Comparison of ENCODE assay signal across 8 cellular contexts in the genomic region with DNA sequence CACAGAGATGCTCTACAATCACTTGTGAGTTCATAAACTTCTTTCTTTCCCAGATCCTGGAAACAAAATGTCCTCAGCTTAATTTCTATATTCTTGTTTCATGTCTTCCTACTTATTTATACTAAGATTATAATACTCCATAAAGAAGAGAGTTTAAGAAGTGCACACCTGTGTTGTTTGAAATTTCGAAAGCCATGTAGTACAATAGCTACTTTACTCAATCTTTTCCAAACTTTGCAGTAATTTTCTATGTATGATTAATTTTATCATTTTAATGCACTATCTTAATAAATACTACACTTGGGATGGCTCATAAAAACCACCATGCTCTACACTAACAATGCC.
A peak's percentile ranks its signal among the peaks of the same experiment; 100 is the strongest.
DNase-seq lines count a peak whose midpoint lies in the region; ATAC-seq, FAIRE-seq and TF ChIP-seq lines count a peak whose summit lies in the region.

No MANE protein-coding gene starts in this region.

- no peak overlapping the region for H3K9ac ChIP-seq in SK-N-MC (ENCODE audit: insufficient read length)

- no peak for FAIRE-seq in GM19239 (lab: Jason Lieb, UNC)

- H3K27me3 Mint-ChIP-seq in T-helper 2 cell treated with Interferon-gamma antibody and Interleukin-4, amounts not matched to agents 5 μg/mL and 100 μg/mL, for 36 hours (ENCODE audit: low read depth), result no peaks in the 10 kb centered on the region
- H3K27me3 Mint-ChIP-seq in stimulated activated naive B cell treated with anti-CD40 and anti-IgM and Interleukin-4, amounts not matched to agents 10 μg/mL and 1 μg/mL and 100 μg/mL, for 72 hours, result no peaks in the 10 kb centered on the region

- peaks cover 7% of the 10 kb centered on the region for H3K36me3 ChIP-seq in SK-N-MC (ENCODE audit: insufficient read depth, low read length)

- H3K36me3 Mint-ChIP-seq in T-helper 2 cell treated with Interferon-gamma antibody and Interleukin-4, amounts not matched to agents 5 μg/mL and 100 μg/mL, for 36 hours (ENCODE audit: low read depth), result peaks cover 3% of the 10 kb centered on the region
- H3K36me3 Mint-ChIP-seq in stimulated activated naive B cell treated with anti-CD40 and anti-IgM and Interleukin-4, amounts not matched to agents 10 μg/mL and 1 μg/mL and 100 μg/mL, for 72 hours, result peaks cover 15 to 20% of the 10 kb centered on the region in 2 donors

- DNase-seq in T-helper 2 cell treated with Interferon-gamma antibody and Interleukin-4, amounts not matched to agents 5 μg/mL and 100 μg/mL, for 36 hours (ENCODE audit: low spot score), result no peak
- DNase-seq in T-helper 2 cell (no peak), SK-N-MC (ENCODE audit: low read depth, low spot score) (no peak), foreskin fibroblast (no peak), DMS114 treated with DMSO at 0.1 percent for 48 hours (lab: John Stamatoyannopoulos, UW; ENCODE audit: unreplicated experiment) (no peak), GM19239 (ENCODE audit: insufficient read length, low spot score) (no peak)
- no peak for DNase-seq in stimulated activated naive B cell treated with anti-CD40 and anti-IgM and Interleukin-4, amounts not matched to agents 10 μg/mL and 1 μg/mL and 100 μg/mL, for 72 hours

- peak; percentile 5 to 7 for ATAC-seq in stimulated activated naive B cell treated with anti-CD40 and anti-IgM and Interleukin-4, amounts not matched to agents 10 μg/mL and 1 μg/mL and 100 μg/mL, for 72 hours (replicated peaks)
- no peak for ATAC-seq in GM18873 (IDR thresholded peaks at IDR 0.05; ENCODE audit: low FRiP score, unreplicated experiment)

- no peak for TF ChIP-seq CTCF in foreskin fibroblast (IDR thresholded peaks at IDR 0.05; ENCODE audit: low read depth, low read length)

- H3K27ac Mint-ChIP-seq in T-helper 2 cell treated with Interferon-gamma antibody and Interleukin-4, amounts not matched to agents 5 μg/mL and 100 μg/mL, for 36 hours, result peak overlapping the region; percentile 81
- H3K27ac Mint-ChIP-seq in stimulated activated naive B cell treated with anti-CD40 and anti-IgM and Interleukin-4, amounts not matched to agents 10 μg/mL and 1 μg/mL and 100 μg/mL, for 72 hours, result peak overlapping the region; percentile 63

- H3K4me3 Mint-ChIP-seq in T-helper 2 cell treated with Interferon-gamma antibody and Interleukin-4, amounts not matched to agents 5 μg/mL and 100 μg/mL, for 36 hours, result peak overlapping the region; percentile 86
- peak overlapping the region; percentile 84 for H3K4me3 Mint-ChIP-seq in stimulated activated naive B cell treated with anti-CD40 and anti-IgM and Interleukin-4, amounts not matched to agents 10 μg/mL and 1 μg/mL and 100 μg/mL, for 72 hours

- peaks cover 21% of the 10 kb centered on the region for H3K4me1 Mint-ChIP-seq in T-helper 2 cell treated with Interferon-gamma antibody and Interleukin-4, amounts not matched to agents 5 μg/mL and 100 μg/mL, for 36 hours (ENCODE audit: low read depth)
- peaks cover 8 to 19% of the 10 kb centered on the region in 2 donors for H3K4me1 Mint-ChIP-seq in stimulated activated naive B cell treated with anti-CD40 and anti-IgM and Interleukin-4, amounts not matched to agents 10 μg/mL and 1 μg/mL and 100 μg/mL, for 72 hours

- H3K9me3 Mint-ChIP-seq in T-helper 2 cell treated with Interferon-gamma antibody and Interleukin-4, amounts not matched to agents 5 μg/mL and 100 μg/mL, for 36 hours, result no peaks in the 10 kb centered on the region
- no peaks in the 10 kb centered on the region for H3K9me3 Mint-ChIP-seq in stimulated activated naive B cell treated with anti-CD40 and anti-IgM and Interleukin-4, amounts not matched to agents 10 μg/mL and 1 μg/mL and 100 μg/mL, for 72 hours

- H3K4me3 ChIP-seq in SK-N-MC (peak overlapping the region; percentile 85), foreskin fibroblast (ENCODE audit: low read depth in 1 of 2, low read length in 2 of 2) (peak overlapping the region; percentile 61 to 87)

- H3K9me3 ChIP-seq in SK-N-MC (ENCODE audit: low read depth, low read length), result no peaks in the 10 kb centered on the region

- H3K27ac ChIP-seq in SK-N-MC, result no peak overlapping the region
